In the genomic region with DNA sequence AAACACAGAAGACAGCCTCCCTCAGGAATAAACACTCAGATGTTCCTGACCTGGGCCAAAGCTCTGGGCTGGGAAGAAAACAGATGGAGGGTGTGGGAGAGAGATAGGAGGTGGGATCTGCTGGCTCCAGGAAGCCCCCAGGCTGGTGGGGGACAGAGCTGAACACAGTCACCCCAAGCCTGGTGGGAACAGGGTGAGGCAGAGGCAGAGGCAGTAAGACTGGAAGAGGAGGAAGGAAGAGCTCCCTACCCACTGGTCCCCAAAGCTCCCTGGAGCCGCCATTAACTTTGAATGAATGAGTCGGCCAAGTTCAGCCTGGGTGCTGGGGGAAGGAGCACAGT, we compare ENCODE assay signal across 15 cellular contexts. TPM values are rescaled to one million over a fixed set of nuclear protein-coding genes. Genes with fewer than 3 reads are reported as not detected.
A peak's percentile ranks its signal among the peaks of the same experiment; 100 is the strongest.
DNase-seq lines count a peak whose midpoint lies in the region; ATAC-seq and TF ChIP-seq lines count a peak whose summit lies in the region.
"Had no signal": no experiment of that assay in that cellular context is flagged by ENCODE, and none has a peak within 500 bp of the region (broad histone marks: within the 10 kb centered on the region; RNA-seq: fewer than 3 reads in every experiment).

No MANE protein-coding gene starts in this region.

- no peaks in the 10 kb centered on the region for H3K9me2 ChIP-seq in GM23338 (ENCODE audit: insufficient read depth)

- H3K79me2 ChIP-seq in GM23338 (replicated peaks; ENCODE audit: insufficient read depth): no peaks in the 10 kb centered on the region
- no peaks in the 10 kb centered on the region for H3K79me2 ChIP-seq in osteoblast (ENCODE audit: insufficient read depth, low read length)

- POLR2A ChIA-PET in WTC11 (lab: Charles Lee): interaction anchor here (0.6 kb wide), 1 partner anchor 436 kb away, joined by 4 read pairs; no protein-coding TSS in a partner anchor
- POLR2A ChIA-PET in CD8-positive, alpha-beta memory T cell (lab: Charles Lee): no interaction called here

- H3K27me3 ChIP-seq in GM23338 (ENCODE audit: insufficient read depth): peaks cover 13% of the 10 kb centered on the region; the same call in 1 of the 2 replicates
- no peaks in the 10 kb centered on the region for H3K27me3 ChIP-seq in iPS-15b (ENCODE audit: control insufficient read depth, insufficient read depth, low read length)
- H3K27me3 ChIP-seq in osteoblast (ENCODE audit: insufficient read depth, low read length): peaks cover 40% of the 10 kb centered on the region
- H3K27me3 ChIP-seq in CD8-positive, alpha-beta memory T cell (ENCODE audit: insufficient read depth, low read length, poor library complexity, severe bottlenecking): peaks cover 18% of the 10 kb centered on the region
- peaks cover 13 to 67% (median 36%) of the 10 kb centered on the region in 3 donors for H3K27me3 ChIP-seq in sigmoid colon

- H3K4me3 Mint-ChIP-seq in GM23338 (peak overlapping the region; percentile 68), WTC11 (peak overlapping the region; percentile 63)
- H3K4me3 Mint-ChIP-seq in CD8-positive, alpha-beta memory T cell: no peak overlapping the region

- H3K9ac ChIP-seq in iPS-15b (ENCODE audit: low read depth, low read length): no peak overlapping the region

- TF ChIP-seq POLR2A in sigmoid colon (IDR thresholded peaks at IDR 0.05): no peak

- H3K9me3 ChIP-seq in iPS-15b (ENCODE audit: control insufficient read depth, insufficient read depth, low read length) (no peaks in the 10 kb centered on the region), osteoblast (ENCODE audit: low read depth, low read length) (no peaks in the 10 kb centered on the region), sigmoid colon (no peaks in the 10 kb centered on the region)
- H3K9me3 ChIP-seq in CD8-positive, alpha-beta memory T cell (ENCODE audit: low read length): no peaks in the 10 kb centered on the region

- H2AFZ ChIP-seq in GM23338 (0 out of 2 replicates have a peak overlapping the region, but pooled peaks have one; percentile 87), osteoblast (ENCODE audit: low read length) (no peak overlapping the region)

- H3K36me3 Mint-ChIP-seq in GM23338 (ENCODE audit: low read depth) (no peaks in the 10 kb centered on the region), WTC11 (no peaks in the 10 kb centered on the region)
- no peaks in the 10 kb centered on the region for H3K36me3 Mint-ChIP-seq in CD8-positive, alpha-beta memory T cell

- WGBS in sigmoid colon, 2 donors: 57 to 63% methylated on average over 2 of the region's 2 CpGs

- H3K4me1 ChIP-seq in GM23338 (ENCODE audit: insufficient read depth) (peaks cover 11% of the 10 kb centered on the region; the same call in 1 of the 2 replicates), iPS-15b (ENCODE audit: control insufficient read depth, insufficient read depth, low read length) (peaks cover 8% of the 10 kb centered on the region), osteoblast (ENCODE audit: insufficient read depth, low read length) (no peaks in the 10 kb centered on the region), sigmoid colon (peaks cover 0 to 7% (median 0%) of the 10 kb centered on the region in 4 donors)
- H3K4me1 ChIP-seq in CD8-positive, alpha-beta memory T cell (ENCODE audit: insufficient read depth, low read length): no peaks in the 10 kb centered on the region

- H3K4me3 ChIP-seq in GM23338 (peak overlapping the region; percentile 54; the same call in 1 of the 2 replicates), iPS-15b (ENCODE audit: low read depth, low read length) (peak overlapping the region; percentile 46), osteoblast (ENCODE audit: insufficient read depth, low read length) (no peak overlapping the region), sigmoid colon (no peak overlapping the region)
- no peak overlapping the region for H3K4me3 ChIP-seq in CD8-positive, alpha-beta memory T cell (ENCODE audit: low read length)

- ATAC-seq in GM23338 (no peak), WTC11 (no peak), GM21526 (IDR thresholded peaks at IDR 0.05; ENCODE audit: low FRiP score, unreplicated experiment) (no peak)

- peaks cover 17% of the 10 kb centered on the region for H3K4me1 Mint-ChIP-seq in GM23338
- peaks cover 22% of the 10 kb centered on the region for H3K4me1 Mint-ChIP-seq in WTC11
- peaks cover 7 to 12% (median 8%) of the 10 kb centered on the region in 3 donors for H3K4me1 Mint-ChIP-seq in CD8-positive, alpha-beta memory T cell

- H3F3A ChIP-seq in GM23338 (replicated peaks; ENCODE audit: low read depth): peaks cover 5% of the 10 kb centered on the region; the same call in 1 of the 2 replicates

- TF ChIP-seq CTCF in GM23338 (conservative IDR thresholded peaks at IDR 0.05; ENCODE audit: low read depth in 2 of 2): no peak
- no peak for TF ChIP-seq CTCF in WTC11 (IDR thresholded peaks at IDR 0.05)
- no peak for TF ChIP-seq CTCF in osteoblast (IDR thresholded peaks at IDR 0.05; ENCODE audit: extremely low read depth, low read depth, low read length)
- TF ChIP-seq CTCF in sigmoid colon (IDR thresholded peaks at IDR 0.05): no peak

- H4K20me1 ChIP-seq in GM23338 (replicated peaks; ENCODE audit: insufficient read depth): no peaks in the 10 kb centered on the region; the same call in 1 of the 2 replicates
- H4K20me1 ChIP-seq in osteoblast (ENCODE audit: insufficient read depth, low read length): no peaks in the 10 kb centered on the region

- no peak overlapping the region for H3K27ac Mint-ChIP-seq in GM23338
- H3K27ac Mint-ChIP-seq in WTC11: no peak overlapping the region
- no peak overlapping the region for H3K27ac Mint-ChIP-seq in CD8-positive, alpha-beta memory T cell

- intact Hi-C loops in sigmoid colon (cut with DNase I): no loop called here

- TF ChIP-seq EP300 in sigmoid colon (IDR thresholded peaks at IDR 0.05): no peak

- CTCF ChIA-PET in WTC11 (lab: Charles Lee): interaction anchor here (0.6 to 2.8 kb wide), 8 partner anchors 11 to 421 kb away, joined by 3 to 10 read pairs (median 4); partner anchors contain the start of gene CCDC124
- CTCF ChIA-PET in CD8-positive, alpha-beta memory T cell (lab: Charles Lee): interaction anchor here (1.0 kb wide), 1 partner anchor 106 kb away, joined by 3 read pairs; the partner anchor contains the start of gene RPL18A

- H3K9me3 Mint-ChIP-seq in GM23338 (no peaks in the 10 kb centered on the region; the same call in 2 of the 3 replicates), WTC11 (no peaks in the 10 kb centered on the region)
- peaks cover 0 to 2% (median 0%) of the 10 kb centered on the region in 5 donors for H3K9me3 Mint-ChIP-seq in CD8-positive, alpha-beta memory T cell

- H3K27me3 Mint-ChIP-seq in GM23338 (ENCODE audit: insufficient read depth, low read depth, poor library complexity) (peaks cover 21% of the 10 kb centered on the region), WTC11 (ENCODE audit: low read depth) (peaks cover 14% of the 10 kb centered on the region)
- H3K27me3 Mint-ChIP-seq in CD8-positive, alpha-beta memory T cell: peaks cover 39 to 53% of the 10 kb centered on the region in 2 donors

- H3K36me3 ChIP-seq in GM23338 (ENCODE audit: insufficient read depth): no peaks in the 10 kb centered on the region
- peaks cover 4% of the 10 kb centered on the region for H3K36me3 ChIP-seq in iPS-15b (ENCODE audit: control insufficient read depth, insufficient read depth, low read length)
- no peaks in the 10 kb centered on the region for H3K36me3 ChIP-seq in osteoblast (ENCODE audit: insufficient read depth, low read length)
- no peaks in the 10 kb centered on the region for H3K36me3 ChIP-seq in CD8-positive, alpha-beta memory T cell (ENCODE audit: insufficient read depth, low read length)
- no peaks in the 10 kb centered on the region for H3K36me3 ChIP-seq in sigmoid colon

- no peak for DNase-seq in GM23338 (ENCODE audit: low spot score)
- DNase-seq in WTC11 (ENCODE audit: low spot score): no peak
- peak; percentile 84 for DNase-seq in osteoblast (ENCODE audit: insufficient read length, low spot score, missing footprints)
- no peak for DNase-seq in CD8-positive, alpha-beta memory T cell
- no peak for DNase-seq in sigmoid colon
- no peak for DNase-seq in activated CD4-positive, alpha-beta T cell treated with anti-CD3 and anti-CD28 coated beads for 4 hours
- DNase-seq: DMS153, KG1, NCI-H1417 treated with DMSO at 0.1 percent for 48 hours, NCI-H1930, NCI-H2171, NCI-H446 treated with DMSO at 0.1 percent for 48 hours had no signal

- H3K4me2 ChIP-seq in GM23338: peak overlapping the region; percentile 83; the same call in 1 of the 2 replicates
- H3K4me2 ChIP-seq in osteoblast (ENCODE audit: insufficient read depth, low read length): no peak overlapping the region

- no peak overlapping the region for H3K27ac ChIP-seq in GM23338 (ENCODE audit: low read depth)
- H3K27ac ChIP-seq in osteoblast (ENCODE audit: low read depth, low read length): no peak overlapping the region
- no peak overlapping the region for H3K27ac ChIP-seq in CD8-positive, alpha-beta memory T cell (ENCODE audit: low read depth, low read length)
- H3K27ac ChIP-seq in sigmoid colon: no peak overlapping the region
- H3K27ac ChIP-seq: RWPE1 had no signal

TF ChIP-seq in WTC11, 78 proteins besides CTCF, POLR2A, EP300 and RAD21 (continues in another document):
- TF ChIP-seq MXD4 (CRISPR knock-in tag; IDR thresholded peaks at IDR 0.05; ENCODE audit: borderline replicate concordance): no peak

RNA-seq across cellular contexts. Expression of gene KCNN1, which starts 0.8 kb away (rescaled TPM):
- 12.4 and 29.8 TPM in 2 replicates for total RNA-seq in GM23338 (2014; rRNA removed; shearing (Covaris generic))
- 2.2 and 3.3 TPM in 2 replicates for polyA plus RNA-seq in GM23338 (2016; fragmentation: Nextera tagmentation; extraction: Ambion mirVana)
- total RNA-seq in WTC11 (2021): 15.3 to 18.0 TPM (median 17.2 TPM) in 3 replicates
- total RNA-seq in osteoblast: under 0.01 TPM in 1 of 2 replicates, not detected in the other
- total RNA-seq in CD8-positive, alpha-beta memory T cell: under 1 TPM; 0.13 to 0.15 TPM
- polyA plus RNA-seq in CD8-positive, alpha-beta memory T cell: not detected
- under 1 TPM in 2 of 4 donors, not detected in 2; 0.33 to 0.55 TPM for total RNA-seq in sigmoid colon
- under 1 TPM in 1 of 3 donors, not detected in 2; 0.17 TPM for polyA plus RNA-seq in sigmoid colon

RNA-seq across cellular contexts. Expression of gene CCDC124, which starts 33.3 kb away (rescaled TPM):
- 55.0 and 56.0 TPM in 2 replicates for total RNA-seq in GM23338 (2014; rRNA removed; shearing (Covaris generic))
- 182 and 194 TPM in 2 replicates for polyA plus RNA-seq in GM23338 (2016; fragmentation: Nextera tagmentation; extraction: Ambion mirVana)
- 152 to 159 TPM (median 156 TPM) in 3 replicates for total RNA-seq in WTC11 (2021)
- total RNA-seq in osteoblast: 15.9 and 21.5 TPM in 2 replicates
- 100 to 1,000 TPM; 184 to 195 TPM for total RNA-seq in CD8-positive, alpha-beta memory T cell
- polyA plus RNA-seq in CD8-positive, alpha-beta memory T cell: 65.7 TPM
- total RNA-seq in sigmoid colon: 10 to 100 TPM; 52.8 to 86.4 (median 73.1) TPM
- polyA plus RNA-seq in sigmoid colon: 100 to 1,000 TPM in 1 of 3 donors, 10 to 100 TPM in 2; 72.8 to 126 (median 99.1) TPM

RNA-seq across cellular contexts. Expression of gene ARRDC2, which starts 41.9 kb away (rescaled TPM):
- 7.1 and 18.7 TPM in 2 replicates for total RNA-seq in GM23338 (2014; rRNA removed; shearing (Covaris generic))
- polyA plus RNA-seq in GM23338 (2016; fragmentation: Nextera tagmentation; extraction: Ambion mirVana): 2.4 and 3.2 TPM in 2 replicates
- total RNA-seq in WTC11 (2021): 9.2 to 9.9 TPM (median 9.8 TPM) in 3 replicates
- total RNA-seq in osteoblast: 15.9 and 22.4 TPM in 2 replicates
- 10 to 100 TPM; 33.5 to 37.1 TPM for total RNA-seq in CD8-positive, alpha-beta memory T cell
- 45.8 TPM for polyA plus RNA-seq in CD8-positive, alpha-beta memory T cell
- 10 to 100 TPM; 34.5 to 54.2 (median 37.0) TPM for total RNA-seq in sigmoid colon
- polyA plus RNA-seq in sigmoid colon: 10 to 100 TPM; 22.2 to 44.2 (median 36.5) TPM

Comparison
In these comparisons a context has a peak if more than half of its experiments do, and no peak if none do; other contexts are left out.
1. H3K4me3 ChIP-seq: peak in GM23338 (single experiment) and iPS-15b (single experiment); none in osteoblast (single experiment), CD8-positive, alpha-beta memory T cell (single experiment) and sigmoid colon (0 of 4).
2. H3K4me3 Mint-ChIP-seq: peak in GM23338 (single experiment) and WTC11 (single experiment); none in CD8-positive, alpha-beta memory T cell (0 of 7).